Comparison of ENCODE assay signal across 14 cellular contexts in genomic region chr9:133814586-133815090, GRCh38.
"Had no signal": no experiment of that assay in that cellular context is flagged by ENCODE, and none has a peak within 500 bp of the region (broad histone marks: within the 10 kb centered on the region; RNA-seq: fewer than 3 reads in every experiment).

No MANE protein-coding gene starts in this region.

- H3K36me3 Mint-ChIP-seq: activated naive CD8-positive, alpha-beta T cell treated with anti-CD3 and anti-CD28 coated beads, Interleukin-2, amount 10 ng/mL, durations not matched to agents 7 days and 5 days; natural killer cell had no signal

- H3K4me3 Mint-ChIP-seq: activated B cell treated with CpG ODN at 0.5 μM for 24 hours; activated CD8-positive, alpha-beta T cell treated with anti-CD3 and anti-CD28 coated beads, Interleukin-2, amount 10 ng/mL, durations not matched to agents 7 days and 5 days; activated naive CD8-positive, alpha-beta T cell treated with anti-CD3 and anti-CD28 coated beads, Interleukin-2, amount 10 ng/mL, durations not matched to agents 7 days and 5 days; activated T-cell treated with anti-CD3 and anti-CD28 coated beads, Interleukin-2, amount 50 U/mL, for 24 hours; natural killer cell had no signal

- H3K27me3 ChIP-seq: colonic mucosa, tibial artery had no signal

- H3K36me3 ChIP-seq: colonic mucosa had no signal

- H3K27me3 Mint-ChIP-seq: activated B cell treated with CpG ODN at 0.5 μM for 24 hours; activated naive CD8-positive, alpha-beta T cell treated with anti-CD3 and anti-CD28 coated beads, Interleukin-2, amount 10 ng/mL, durations not matched to agents 7 days and 5 days; activated T-cell treated with anti-CD3 and anti-CD28 coated beads, Interleukin-2, amount 50 U/mL, for 24 hours had no signal

- H3K27ac Mint-ChIP-seq: activated CD8-positive, alpha-beta T cell treated with anti-CD3 and anti-CD28 coated beads, Interleukin-2, amount 10 ng/mL, durations not matched to agents 7 days and 5 days; activated naive CD8-positive, alpha-beta T cell treated with anti-CD3 and anti-CD28 coated beads, Interleukin-2, amount 10 ng/mL, durations not matched to agents 7 days and 5 days; activated T-cell treated with anti-CD3 and anti-CD28 coated beads, Interleukin-2, amount 50 U/mL, for 24 hours; activated T-helper 2 cell treated with anti-CD3 and anti-CD28 coated beads, Interferon-gamma antibody, Interleukin-2, Interleukin-4, amounts not matched to agents 10 μg/mL and 5 μg/mL and 100 μg/mL, durations not matched to agents 14 hours and 24 hours and 36 hours; natural killer cell had no signal

- DNase-seq: activated B cell treated with CpG ODN at 0.5 μM for 24 hours; activated CD4-positive, alpha-beta T cell treated with anti-CD3 and anti-CD28 coated beads for 48 hours; activated CD8-positive, alpha-beta T cell treated with anti-CD3 and anti-CD28 coated beads, Interleukin-2, amount 10 ng/mL, durations not matched to agents 7 days and 5 days; activated naive CD4-positive, alpha-beta T cell treated with Interleukin-2 at 50 U/mL for 16 hours; activated naive CD8-positive, alpha-beta T cell treated with anti-CD3 and anti-CD28 coated beads, Interleukin-2, amount 10 ng/mL, durations not matched to agents 7 days and 5 days; activated T-cell treated with anti-CD3 and anti-CD28 coated beads, Interleukin-2, amount 50 U/mL, for 24 hours; central memory CD4-positive, alpha-beta T cell; colonic mucosa; foreskin melanocyte; natural killer cell; nucleus accumbens; stimulated activated naive CD4-positive, alpha-beta T cell treated with Interleukin-2 at 50 U/mL for 16 hours; tibial artery had no signal

- H3K4me1 Mint-ChIP-seq: activated naive CD8-positive, alpha-beta T cell treated with anti-CD3 and anti-CD28 coated beads, Interleukin-2, amount 10 ng/mL, durations not matched to agents 7 days and 5 days; natural killer cell had no signal

- H3K27ac ChIP-seq: colonic mucosa, tibial artery had no signal

- H3K4me1 ChIP-seq: colonic mucosa, tibial artery had no signal

- H3K4me3 ChIP-seq: colonic mucosa, tibial artery had no signal

- H3K9me3 Mint-ChIP-seq: activated B cell treated with CpG ODN at 0.5 μM for 24 hours; activated naive CD8-positive, alpha-beta T cell treated with anti-CD3 and anti-CD28 coated beads, Interleukin-2, amount 10 ng/mL, durations not matched to agents 7 days and 5 days; activated T-cell treated with anti-CD3 and anti-CD28 coated beads, Interleukin-2, amount 50 U/mL, for 24 hours; activated T-helper 2 cell treated with anti-CD3 and anti-CD28 coated beads, Interferon-gamma antibody, Interleukin-2, Interleukin-4, amounts not matched to agents 10 μg/mL and 5 μg/mL and 100 μg/mL, durations not matched to agents 14 hours and 24 hours and 36 hours; natural killer cell had no signal

- H3K9me3 ChIP-seq: colonic mucosa, tibial artery had no signal

- ATAC-seq: activated CD8-positive, alpha-beta T cell treated with anti-CD3 and anti-CD28 coated beads, Interleukin-2, amount 10 ng/mL, durations not matched to agents 7 days and 5 days; natural killer cell had no signal
